ENCODE assay signal across 24 cellular contexts in the genomic region with DNA sequence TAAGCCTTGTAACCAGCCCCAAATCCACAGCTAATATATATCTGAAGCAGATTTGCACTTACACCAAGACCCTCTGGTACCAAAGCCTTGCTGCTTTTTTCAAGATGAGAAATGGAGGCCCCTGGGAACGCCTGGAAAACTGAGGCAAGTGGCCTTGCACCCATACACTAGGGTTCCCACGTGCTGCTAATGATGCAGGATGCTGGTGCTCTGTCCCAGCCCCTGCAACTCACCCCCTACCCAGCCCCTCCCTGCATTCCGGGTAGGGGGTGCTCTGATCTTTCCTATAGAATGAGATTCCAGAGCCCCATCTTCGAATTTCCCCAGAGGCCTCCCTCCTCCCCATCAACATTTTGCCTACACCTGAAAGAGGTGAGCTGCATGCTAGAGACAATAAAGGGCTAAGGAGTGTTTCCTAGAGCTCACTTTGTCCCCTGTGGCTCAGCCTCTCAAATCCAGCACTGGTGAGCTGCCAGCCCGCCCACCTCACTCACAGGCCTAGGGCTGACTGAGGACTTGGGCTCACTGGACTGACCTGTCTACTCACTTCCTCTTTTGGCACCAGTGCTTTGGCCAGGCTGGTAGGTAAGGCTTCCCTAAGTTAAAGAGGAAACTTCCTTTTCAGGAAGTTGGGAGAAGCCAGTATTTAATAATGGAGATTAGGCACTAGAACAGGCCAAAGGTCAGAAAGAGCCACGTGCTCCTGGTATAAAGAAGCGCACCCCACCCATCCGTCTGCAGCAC. TPM values are rescaled to one million over a fixed set of nuclear protein-coding genes. Genes with fewer than 3 reads are reported as not detected.
A peak's percentile ranks its signal among the peaks of the same experiment; 100 is the strongest.
DNase-seq lines count a peak whose midpoint lies in the region; ATAC-seq, FAIRE-seq and TF ChIP-seq lines count a peak whose summit lies in the region.
"Had no signal": no experiment of that assay in that cellular context is flagged by ENCODE, and none has a peak within 500 bp of the region (broad histone marks: within the 10 kb centered on the region; RNA-seq: fewer than 3 reads in every experiment).

No MANE protein-coding gene starts in this region.

- no peaks in the 10 kb centered on the region for H3K36me3 Mint-ChIP-seq in activated T-cell treated with anti-CD3 and anti-CD28 coated beads, Interleukin-2, amount 50 U/mL, for 72 hours (ENCODE audit: insufficient read depth in 2 of 2)
- H3K36me3 Mint-ChIP-seq: activated naive CD8-positive, alpha-beta T cell had no signal

- no peaks in the 10 kb centered on the region for H3K9me3 Mint-ChIP-seq in activated T-cell treated with anti-CD3 and anti-CD28 coated beads, Interleukin-2, amount 50 U/mL, for 72 hours
- H3K9me3 Mint-ChIP-seq: activated T-helper 1 cell treated with anti-CD3 and anti-CD28 coated beads, Interleukin-12 subunit alpha, Interleukin-12 subunit beta, Interleukin-2, Interleukin-4 antibody, amounts not matched to agents 30 ng/mL and 10 ng/mL and 1 ng/mL, durations not matched to agents 14 hours and 24 hours and 36 hours; CD4-positive, alpha-beta T cell; neural crest cell had no signal

- no peaks in the 10 kb centered on the region for H3K4me1 Mint-ChIP-seq in activated T-cell treated with anti-CD3 and anti-CD28 coated beads, Interleukin-2, amount 50 U/mL, for 72 hours (ENCODE audit: low read depth)

- BruUV-seq in OCI-LY7 (replicated peaks; lab: Mats Ljungman, UMichigan): no TSS peak

- H3K9me3 ChIP-seq in gastroesophageal sphincter (no peaks in the 10 kb centered on the region), lung (ENCODE audit: control insufficient read depth in 2 of 2, insufficient read depth in 1 of 2, low read length in 1 of 2) (no peaks in the 10 kb centered on the region), OCI-LY7 (ENCODE audit: low read length) (no peaks in the 10 kb centered on the region)
- H3K9me3 ChIP-seq: thoracic aorta had no signal

- TF ChIP-seq EP300 in gastroesophageal sphincter (IDR thresholded peaks at IDR 0.05): no peak

- DNase-seq in GM12891 (ENCODE audit: insufficient read length, low spot score): no peak
- peak; percentile 47 for DNase-seq in NOMO-1 treated with dmso at 0.1 percent for 144 hours (lab: John Stamatoyannopoulos, UW; ENCODE audit: unreplicated experiment)
- DNase-seq in lung (ENCODE audit: low spot score): no peak
- DNase-seq in OCI-LY7 (ENCODE audit: low spot score): no peak
- no peak for DNase-seq in NK-92 (lab: John Stamatoyannopoulos, UW; ENCODE audit: unreplicated experiment)
- no peak for DNase-seq in activated T-cell treated with anti-CD3 and anti-CD28 coated beads, Interleukin-2, amount 50 U/mL, for 72 hours
- DNase-seq in stimulated activated CD4-positive, alpha-beta T cell treated with anti-CD3 and anti-CD28 coated beads, Interleukin-4, amount 100 ng/mL, for 1 hour: no peak
- DNase-seq: CD4-positive, alpha-beta T cell; cortex of kidney; DMS53; hippocampal formation; kidney; midbrain; NCI-H1092 treated with DMSO at 0.1 percent for 48 hours; NCI-H524 treated with DMSO at 0.1 percent for 48 hours; stimulated activated CD4-positive, alpha-beta T cell treated with anti-CD3 and anti-CD28 coated beads, Interleukin-12 subunit alpha, Interleukin-12 subunit beta, amount 100 ng/mL, for 4 hours had no signal

- ATAC-seq in gastroesophageal sphincter (peak; percentile 42), lung (ENCODE audit: insufficient read depth, low FRiP score) (peak; percentile 27)
- no peak for ATAC-seq in activated T-cell treated with anti-CD3 and anti-CD28 coated beads, Interleukin-2, amount 50 U/mL, for 72 hours (replicated peaks in 1 of 2)

- H3K4me3 ChIP-seq in gastroesophageal sphincter: no peak overlapping the region
- no peak overlapping the region for H3K4me3 ChIP-seq in lung
- H3K4me3 ChIP-seq in OCI-LY7 (ENCODE audit: low read depth, low read length, poor library complexity, severe bottlenecking): no peak overlapping the region
- H3K4me3 ChIP-seq: thoracic aorta had no signal

- H3K4me2 ChIP-seq in OCI-LY7 (ENCODE audit: low read length): no peak overlapping the region

- H3K27ac Mint-ChIP-seq in activated T-cell treated with anti-CD3 and anti-CD28 coated beads, Interleukin-2, amount 50 U/mL, for 72 hours: no peak overlapping the region
- H3K27ac Mint-ChIP-seq: activated naive CD8-positive, alpha-beta T cell; activated T-helper 1 cell treated with anti-CD3 and anti-CD28 coated beads, Interleukin-12 subunit alpha, Interleukin-12 subunit beta, Interleukin-2, Interleukin-4 antibody, amounts not matched to agents 30 ng/mL and 10 ng/mL and 1 ng/mL, durations not matched to agents 14 hours and 24 hours and 36 hours; CD4-positive, alpha-beta T cell had no signal

- no peaks in the 10 kb centered on the region for H3K4me1 ChIP-seq in gastroesophageal sphincter
- H3K4me1 ChIP-seq in lung (ENCODE audit: control insufficient read depth in 2 of 2, insufficient read depth in 2 of 2, low read length in 2 of 2): peaks cover 0 to 4% of the 10 kb centered on the region in 2 donors
- H3K4me1 ChIP-seq in OCI-LY7 (ENCODE audit: insufficient read depth, low read length, poor library complexity, severe bottlenecking): peaks cover 15% of the 10 kb centered on the region

- H3K79me2 ChIP-seq in OCI-LY7 (ENCODE audit: insufficient read depth, low read depth, low read length): no peaks in the 10 kb centered on the region

- no peaks in the 10 kb centered on the region for H3K36me3 ChIP-seq in gastroesophageal sphincter
- H3K36me3 ChIP-seq in lung (ENCODE audit: control insufficient read depth in 2 of 2, insufficient read depth in 2 of 2, low read length in 2 of 2): no peaks in the 10 kb centered on the region
- H3K36me3 ChIP-seq in OCI-LY7 (ENCODE audit: insufficient read depth, low read length): no peaks in the 10 kb centered on the region
- H3K36me3 ChIP-seq: thoracic aorta had no signal

- POLR2A ChIA-PET in OCI-LY7 (lab: Charles Lee): interaction anchor here (1.1 kb wide), 1 partner anchor 21 kb away, joined by 3 read pairs; a partner anchor contains a TSS

- CTCF ChIA-PET in OCI-LY7 (lab: Charles Lee; ENCODE audit: unreplicated experiment): no interaction called here

- H3K27ac ChIP-seq in gastroesophageal sphincter (no peak overlapping the region), lung (ENCODE audit: low read depth in 1 of 2, low read length in 1 of 2) (no peak overlapping the region), OCI-LY7 (ENCODE audit: low read depth, low read length, poor library complexity, severe bottlenecking) (no peak overlapping the region)
- H3K27ac ChIP-seq: thoracic aorta had no signal

- H3K27me3 ChIP-seq in gastroesophageal sphincter: no peaks in the 10 kb centered on the region
- no peaks in the 10 kb centered on the region for H3K27me3 ChIP-seq in lung (ENCODE audit: control insufficient read depth, insufficient read depth)

- no peak overlapping the region for H3K4me3 Mint-ChIP-seq in activated T-cell treated with anti-CD3 and anti-CD28 coated beads, Interleukin-2, amount 50 U/mL, for 72 hours
- H3K4me3 Mint-ChIP-seq: activated naive CD8-positive, alpha-beta T cell; activated T-helper 1 cell treated with anti-CD3 and anti-CD28 coated beads, Interleukin-12 subunit alpha, Interleukin-12 subunit beta, Interleukin-2, Interleukin-4 antibody, amounts not matched to agents 30 ng/mL and 10 ng/mL and 1 ng/mL, durations not matched to agents 14 hours and 24 hours and 36 hours; CD4-positive, alpha-beta T cell; neural crest cell had no signal

- no peaks in the 10 kb centered on the region for H4K20me1 ChIP-seq in OCI-LY7 (ENCODE audit: insufficient read depth, low read length)

- FAIRE-seq in GM12891 (lab: Jason Lieb, UNC): no peak
- FAIRE-seq: kidney had no signal

- H3K9me2 ChIP-seq in OCI-LY7 (ENCODE audit: insufficient read depth, low read length): no peaks in the 10 kb centered on the region

- H3K27me3 Mint-ChIP-seq in activated T-cell treated with anti-CD3 and anti-CD28 coated beads, Interleukin-2, amount 50 U/mL, for 72 hours (ENCODE audit: low read depth): peaks cover 9% of the 10 kb centered on the region

- TF ChIP-seq CTCF in gastroesophageal sphincter (IDR thresholded peaks at IDR 0.05) (no peak), lung (IDR thresholded peaks at IDR 0.05; ENCODE audit: control extremely low read depth, extremely low read depth) (no peak), OCI-LY7 (conservative IDR thresholded peaks at IDR 0.05; ENCODE audit: low read length) (no peak)

- intact Hi-C loops in OCI-LY7 (cut with micrococcal nuclease; ENCODE audit: unreplicated experiment): no loop called here

- TF ChIP-seq POLR2A in GM12891 (IDR thresholded peaks at IDR 0.05; ENCODE audit: low read depth, low read length) (no peak), gastroesophageal sphincter (IDR thresholded peaks at IDR 0.05) (no peak)

- no peak overlapping the region for H2AFZ ChIP-seq in OCI-LY7 (ENCODE audit: low read length)

- WGBS in gastroesophageal sphincter (ENCODE audit: low coverage in 1 of 2), 2 donors: 46 to 61% methylated on average over 5 to 6 of the region's 8 CpGs
- 73 to 86% methylated on average over 8 of the region's 8 CpGs for WGBS in lung, 2 donors

TF ChIP-seq in GM12891, 5 proteins besides CTCF, POLR2A, EP300 and RAD21:
- TF ChIP-seq POLR2AphosphoS5 (IDR thresholded peaks at IDR 0.05; ENCODE audit: low read depth, low read length) (no peak), PAX5 (IDR thresholded peaks at IDR 0.05; ENCODE audit: insufficient read depth, low read length, severe bottlenecking) (no peak), SPI1 (IDR thresholded peaks at IDR 0.05; ENCODE audit: low read depth, low read length) (peak; percentile 87), POU2F2 (IDR thresholded peaks at IDR 0.05; ENCODE audit: low read depth, low read length) (no peak), TAF1 (IDR thresholded peaks at IDR 0.05; ENCODE audit: low read depth, low read length) (no peak)

RNA-seq across cellular contexts. Expression of a gene that starts 9.8 kb away (rescaled TPM):
- not detected for polyA plus RNA-seq in GM12891 (2012; ENCODE audit: low read depth, missing spikeins)
- total RNA-seq in gastroesophageal sphincter: 10 to 100 TPM in 1 of 4 donors, 1 to 10 TPM in 1, not detected in 2; 1.9 to 10.6 TPM
- 10 to 100 TPM in 1 of 2 donors, not detected in 1; 35.4 TPM for total RNA-seq in lung
- 10 to 100 TPM in 1 of 2 donors, 1 to 10 TPM in 1; 7.3 to 14.7 TPM for polyA plus RNA-seq in lung
- not detected in 2 replicates for total RNA-seq in OCI-LY7 (2014; rRNA removed; shearing (Covaris generic))
- total RNA-seq in OCI-LY7 (2022): not detected in 2 replicates
- not detected for total RNA-seq in activated T-cell treated with anti-CD3 and anti-CD28 coated beads, Interleukin-2, amount 50 U/mL, for 72 hours
- total RNA-seq: activated CD8-positive, alpha-beta memory T cell treated with anti-CD3 and anti-CD28 coated beads for 36 hours; activated T-helper 1 cell treated with anti-CD3 and anti-CD28 coated beads, Interleukin-12 subunit alpha, Interleukin-12 subunit beta, Interleukin-2, Interleukin-4 antibody, amounts not matched to agents 30 ng/mL and 10 ng/mL and 1 ng/mL, durations not matched to agents 14 hours and 24 hours and 36 hours; CD4-positive, alpha-beta T cell; neural crest cell; pulmonary artery endothelial cell had no signal
- polyA plus RNA-seq: AG04450 had no signal

RNA-seq across cellular contexts. Expression of a gene that starts 21.1 kb away (rescaled TPM):
- polyA plus RNA-seq in GM12891 (2012; ENCODE audit: low read depth, missing spikeins): not detected
- not detected for total RNA-seq in gastroesophageal sphincter
- total RNA-seq in lung: not detected
- not detected for polyA plus RNA-seq in lung
- 0.03 and 0.05 TPM in 2 replicates for total RNA-seq in OCI-LY7 (2014; rRNA removed; shearing (Covaris generic))
- total RNA-seq in OCI-LY7 (2022): 0.13 TPM in 1 of 2 replicates, not detected in the other
- not detected for total RNA-seq in activated T-cell treated with anti-CD3 and anti-CD28 coated beads, Interleukin-2, amount 50 U/mL, for 72 hours
- total RNA-seq: activated CD8-positive, alpha-beta memory T cell treated with anti-CD3 and anti-CD28 coated beads for 36 hours; activated T-helper 1 cell treated with anti-CD3 and anti-CD28 coated beads, Interleukin-12 subunit alpha, Interleukin-12 subunit beta, Interleukin-2, Interleukin-4 antibody, amounts not matched to agents 30 ng/mL and 10 ng/mL and 1 ng/mL, durations not matched to agents 14 hours and 24 hours and 36 hours; CD4-positive, alpha-beta T cell; kidney; neural crest cell; pulmonary artery endothelial cell; thoracic aorta had no signal
- polyA plus RNA-seq: AG04450 had no signal

RNA-seq across cellular contexts. Expression of a gene that starts 24.8 kb away (rescaled TPM):
- not detected for polyA plus RNA-seq in GM12891 (2012; ENCODE audit: low read depth, missing spikeins)
- total RNA-seq in gastroesophageal sphincter (not detected), lung (1 to 10 TPM in 1 of 2 donors, under 1 TPM in 1; 0.06 to 4.7 TPM), OCI-LY7 (2022) (not detected in 2 replicates)
- 1 to 10 TPM in 1 of 2 donors, under 1 TPM in 1; 0.29 to 2.5 TPM for polyA plus RNA-seq in lung
- total RNA-seq in OCI-LY7 (2014; rRNA removed; shearing (Covaris generic)): not detected in 2 replicates
- total RNA-seq in activated T-cell treated with anti-CD3 and anti-CD28 coated beads, Interleukin-2, amount 50 U/mL, for 72 hours: not detected
- total RNA-seq: activated CD8-positive, alpha-beta memory T cell treated with anti-CD3 and anti-CD28 coated beads for 36 hours; activated T-helper 1 cell treated with anti-CD3 and anti-CD28 coated beads, Interleukin-12 subunit alpha, Interleukin-12 subunit beta, Interleukin-2, Interleukin-4 antibody, amounts not matched to agents 30 ng/mL and 10 ng/mL and 1 ng/mL, durations not matched to agents 14 hours and 24 hours and 36 hours; CD4-positive, alpha-beta T cell; pulmonary artery endothelial cell had no signal
- polyA plus RNA-seq: AG04450 had no signal

Comparison
In these comparisons a context has a peak if more than half of its experiments do, and no peak if none do; other contexts are left out.
1. ATAC-seq: peak in gastroesophageal sphincter (single experiment) and lung (single experiment); none in activated T-cell treated with anti-CD3 and anti-CD28 coated beads, Interleukin-2, amount 50 U/mL, for 72 hours (0 of 2).